Comparison of ENCODE assay signal across 1 cellular context in the genomic region with DNA sequence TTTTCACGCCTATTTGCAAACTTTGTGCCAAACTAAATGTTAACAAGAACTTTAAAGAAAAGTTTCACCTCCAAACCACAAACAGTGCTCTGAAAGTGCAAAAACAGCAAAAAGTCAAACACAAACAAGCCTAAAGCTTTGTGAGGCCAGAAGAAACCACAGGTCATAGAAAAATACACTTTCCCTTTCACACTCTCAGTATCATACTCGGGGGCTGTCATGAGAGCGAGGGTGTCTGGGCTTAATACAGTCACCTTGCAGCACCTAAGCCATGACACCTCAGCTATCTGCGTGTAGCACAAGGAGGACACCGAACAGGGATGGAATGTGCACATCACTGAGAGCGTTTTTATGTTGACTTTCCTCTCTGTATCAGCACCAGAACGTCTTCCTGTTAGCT.
TF ChIP-seq lines count a peak whose summit lies in the region.

No MANE protein-coding gene starts in this region.

TF ChIP-seq in H1, 55 proteins besides CTCF, POLR2A, EP300 and RAD21:
- no peak for TF ChIP-seq SRF (IDR thresholded peaks at IDR 0.05; ENCODE audit: low read depth, low read length)
- no peak for TF ChIP-seq GABPA (IDR thresholded peaks at IDR 0.05; ENCODE audit: borderline replicate concordance, insufficient read depth, low read length)
- TF ChIP-seq CTBP2 (IDR thresholded peaks at IDR 0.05; ENCODE audit: borderline replicate concordance, insufficient read depth, insufficient read length, low read length) = no peak
- no peak for TF ChIP-seq SP4 (IDR thresholded peaks at IDR 0.05; ENCODE audit: low read length)
- no peak for TF ChIP-seq RFX5 (IDR thresholded peaks at IDR 0.05; ENCODE audit: borderline replicate concordance, low read depth, low read length)
- no peak for TF ChIP-seq CHD7 (IDR thresholded peaks at IDR 0.05; ENCODE audit: insufficient replicate concordance, low read length)
- no peak for TF ChIP-seq RNF2 (IDR thresholded peaks at IDR 0.05; ENCODE audit: borderline replicate concordance, low read depth, low read length, missing control alignments, poor library complexity, severe bottlenecking)
- no peak for TF ChIP-seq TAF7 (optimal IDR thresholded peaks at IDR 0.05; ENCODE audit: borderline replicate concordance, low read depth, low read length)
- no peak for TF ChIP-seq EGR1 (IDR thresholded peaks at IDR 0.05; ENCODE audit: borderline replicate concordance, low read depth, low read length)
- no peak for TF ChIP-seq TBP (IDR thresholded peaks at IDR 0.05; ENCODE audit: low read depth, low read length)
